In genomic region chr12:4277856-4278581, GRCh38 we compare ENCODE assay signal across 10 cellular contexts. TPM values are rescaled to one million over a fixed set of nuclear protein-coding genes. Genes with fewer than 3 reads are reported as not detected.
DNase-seq lines count a peak whose midpoint lies in the region; ATAC-seq and TF ChIP-seq lines count a peak whose summit lies in the region.
"Had no signal": no experiment of that assay in that cellular context is flagged by ENCODE, and none has a peak within 500 bp of the region (broad histone marks: within the 10 kb centered on the region; RNA-seq: fewer than 3 reads in every experiment).

No MANE protein-coding gene starts in this region.

- TF ChIP-seq CTCF in endodermal cell (conservative IDR thresholded peaks at IDR 0.05), result no peak
- no peak for TF ChIP-seq CTCF in psoas muscle (IDR thresholded peaks at IDR 0.05)
- TF ChIP-seq CTCF in GM10266 (IDR thresholded peaks at IDR 0.05; ENCODE audit: control insufficient read depth, insufficient read depth, low read depth, missing control alignments), result no peak

- peaks cover 22% of the 10 kb centered on the region for H3K4me1 ChIP-seq in endodermal cell (ENCODE audit: control insufficient read depth, insufficient read depth, low read length)
- peaks cover 24% of the 10 kb centered on the region for H3K4me1 ChIP-seq in psoas muscle

- POLR2A ChIA-PET in T-cell (lab: Charles Lee), result interaction anchor here (0.6 to 1.6 kb wide), 6 partner anchors 9 to 235 kb away, joined by 3 to 4 read pairs (median 3); no protein-coding TSS in a partner anchor

- H3K9me3 ChIP-seq in endodermal cell (ENCODE audit: control insufficient read depth, low read length), result no peaks in the 10 kb centered on the region
- no peaks in the 10 kb centered on the region for H3K9me3 ChIP-seq in psoas muscle

- H3K4me3 Mint-ChIP-seq in activated CD4-positive, alpha-beta T cell treated with anti-CD3 and anti-CD28 coated beads, Interleukin-2, amount 10 ng/mL, durations not matched to agents 24 days and 14 days, result peak overlapping the region; percentile 97
- H3K4me3 Mint-ChIP-seq in T-cell (no peak overlapping the region), endodermal cell (peak overlapping the region; percentile 23)

- ATAC-seq in T-cell (replicated peaks in 1 of 4) (no peak), psoas muscle (no peak)

- CTCF ChIA-PET in T-cell (lab: Charles Lee), result interaction anchor here (0.6 to 4.9 kb wide), 40 partner anchors 10 to 978 kb away, joined by 3 to 136 read pairs (median 6); no protein-coding TSS in a partner anchor

- no peak overlapping the region for H3K9ac ChIP-seq in endodermal cell (ENCODE audit: extremely low read depth, low read length, poor library complexity, severe bottlenecking)

- H3K27ac Mint-ChIP-seq in activated CD4-positive, alpha-beta T cell treated with anti-CD3 and anti-CD28 coated beads, Interleukin-2, amount 10 ng/mL, durations not matched to agents 24 days and 14 days, result peak overlapping the region; percentile 69
- H3K27ac Mint-ChIP-seq in T-cell (peak overlapping the region; percentile 69 to 84), endodermal cell (no peak overlapping the region)

- no peak for DNase-seq in activated CD4-positive, alpha-beta T cell treated with anti-CD3 and anti-CD28 coated beads, Interleukin-2, amount 10 ng/mL, durations not matched to agents 24 days and 14 days
- DNase-seq in activated CD4-positive, alpha-beta T cell treated with anti-CD3 and anti-CD28 coated beads for 4 hours, result no peak
- DNase-seq in T-cell, result no peak
- DNase-seq in endodermal cell, result no peak
- no peak for DNase-seq in psoas muscle
- DNase-seq in midbrain (lab: John Stamatoyannopoulos, UW), result no peak
- DNase-seq in effector CD4-positive, alpha-beta T cell, result no peak
- no peak for DNase-seq in GM10266 (ENCODE audit: extremely low spot score)
- DNase-seq: DMS 273 treated with DMSO at 0.1 percent for 48 hours, NCI-H1436 had no signal

- H3K36me3 ChIP-seq in endodermal cell (ENCODE audit: control insufficient read depth, insufficient read depth, low read length) (peaks cover 48% of the 10 kb centered on the region), psoas muscle (ENCODE audit: insufficient read depth in 1 of 2, low read depth in 1 of 2) (no peaks in the 10 kb centered on the region)

- H3K27me3 ChIP-seq in endodermal cell (ENCODE audit: control insufficient read depth, insufficient read depth, low read length, poor library complexity, severe bottlenecking) (peaks cover 19% of the 10 kb centered on the region), psoas muscle (ENCODE audit: insufficient read depth in 3 of 3, low read length in 2 of 3) (peaks cover 0 to 40% (median 24%) of the 10 kb centered on the region in 3 donors)

- H3K4me3 ChIP-seq in endodermal cell (ENCODE audit: low read length), result no peak overlapping the region
- H3K4me3 ChIP-seq in psoas muscle, result peak overlapping the region; percentile 24

- intact Hi-C loops in activated CD4-positive, alpha-beta T cell treated with anti-CD3 and anti-CD28 coated beads, Interleukin-2, amount 10 ng/mL, durations not matched to agents 24 days and 14 days (cut with micrococcal nuclease), result loop anchor here (1.0 kb wide), 4 partner anchors 171 to 393 kb away; no protein-coding TSS in a partner anchor
- intact Hi-C loops in psoas muscle (cut with DNase I), result loop anchor here (1.0 to 5.0 kb wide), 7 partner anchors 171 to 977 kb away; no protein-coding TSS in a partner anchor

- H3K27ac ChIP-seq in endodermal cell (ENCODE audit: low read depth, low read length) (no peak overlapping the region), psoas muscle (peak overlapping the region; percentile 47)

- peaks cover 61% of the 10 kb centered on the region for H3K4me1 Mint-ChIP-seq in activated CD4-positive, alpha-beta T cell treated with anti-CD3 and anti-CD28 coated beads, Interleukin-2, amount 10 ng/mL, durations not matched to agents 24 days and 14 days
- H3K4me1 Mint-ChIP-seq in T-cell, result peaks cover 69 to 76% (median 71%) of the 10 kb centered on the region in 3 donors
- H3K4me1 Mint-ChIP-seq in endodermal cell, result peaks cover 39% of the 10 kb centered on the region

- H3K9me3 Mint-ChIP-seq in activated CD4-positive, alpha-beta T cell treated with anti-CD3 and anti-CD28 coated beads, Interleukin-2, amount 10 ng/mL, durations not matched to agents 24 days and 14 days, result no peaks in the 10 kb centered on the region
- no peaks in the 10 kb centered on the region for H3K9me3 Mint-ChIP-seq in T-cell
- no peaks in the 10 kb centered on the region for H3K9me3 Mint-ChIP-seq in endodermal cell

- H3K36me3 Mint-ChIP-seq in activated CD4-positive, alpha-beta T cell treated with anti-CD3 and anti-CD28 coated beads, Interleukin-2, amount 10 ng/mL, durations not matched to agents 24 days and 14 days (ENCODE audit: low read depth), result peaks cover 81% of the 10 kb centered on the region
- H3K36me3 Mint-ChIP-seq in T-cell, result peaks cover 54% of the 10 kb centered on the region
- H3K36me3 Mint-ChIP-seq in endodermal cell (ENCODE audit: low read depth), result peaks cover 71% of the 10 kb centered on the region

- WGBS in endodermal cell (ENCODE audit: insufficient coverage in 1 of 2, insufficient read length in 1 of 2), 2 experiments, result 86 to 93% methylated on average over 3 to 7 of the region's 7 CpGs
- 48 to 52% (median 49%) methylated on average over 7 of the region's 7 CpGs for WGBS in psoas muscle, 3 donors

- H3K27me3 Mint-ChIP-seq in activated CD4-positive, alpha-beta T cell treated with anti-CD3 and anti-CD28 coated beads, Interleukin-2, amount 10 ng/mL, durations not matched to agents 24 days and 14 days, result no peaks in the 10 kb centered on the region
- H3K27me3 Mint-ChIP-seq in T-cell (no peaks in the 10 kb centered on the region), endodermal cell (ENCODE audit: insufficient read depth) (peaks cover 28% of the 10 kb centered on the region)

RNA-seq across cellular contexts. Expression of gene CCND2, which starts 4.5 kb away (rescaled TPM):
- 607 and 615 TPM in 2 replicates for total RNA-seq in activated CD4-positive, alpha-beta T cell treated with anti-CD3 and anti-CD28 coated beads, Interleukin-2, amount 10 ng/mL, durations not matched to agents 24 days and 14 days
- total RNA-seq in T-cell, result 100 to 1,000 TPM; 148 to 218 (median 172) TPM
- 100 to 1,000 TPM; 286 to 362 TPM for total RNA-seq in endodermal cell
- 86.6 TPM for polyA plus RNA-seq in endodermal cell (2013, experiment 1 of 2)
- 81.3 TPM for polyA plus RNA-seq in endodermal cell (2013, experiment 2 of 2)
- total RNA-seq in psoas muscle, result 10 to 100 TPM in 1 of 4 donors, 1 to 10 TPM in 3; 3.3 to 10.1 (median 6.2) TPM
- under 1 TPM; 0.31 to 0.68 (median 0.58) TPM for polyA plus RNA-seq in psoas muscle

RNA-seq across cellular contexts. Expression of gene TIGAR, which starts 43.0 kb away (rescaled TPM):
- 13.4 TPM in 2 replicates for total RNA-seq in activated CD4-positive, alpha-beta T cell treated with anti-CD3 and anti-CD28 coated beads, Interleukin-2, amount 10 ng/mL, durations not matched to agents 24 days and 14 days
- 10 to 100 TPM in 1 of 5 donors, 1 to 10 TPM in 4; 6.7 to 11.4 (median 7.5) TPM for total RNA-seq in T-cell
- 10 to 100 TPM; 19.2 to 41.3 TPM for total RNA-seq in endodermal cell
- 7.7 TPM for polyA plus RNA-seq in endodermal cell (2013, experiment 1 of 2)
- 8.9 TPM for polyA plus RNA-seq in endodermal cell (2013, experiment 2 of 2)
- total RNA-seq in psoas muscle, result 10 to 100 TPM; 10.9 to 17.3 (median 11.8) TPM
- 10 to 100 TPM in 1 of 3 donors, 1 to 10 TPM in 2; 6.3 to 20.0 (median 8.1) TPM for polyA plus RNA-seq in psoas muscle

Comparison
In these comparisons a context has a peak if more than half of its experiments do, and no peak if none do; other contexts are left out.
1. H3K4me3 Mint-ChIP-seq: peak in activated CD4-positive, alpha-beta T cell treated with anti-CD3 and anti-CD28 coated beads, Interleukin-2, amount 10 ng/mL, durations not matched to agents 24 days and 14 days (single experiment) and endodermal cell (single experiment); none in T-cell (0 of 3).
2. RNA of gene CCND2, which starts 4.5 kb away (total RNA-seq): 607 to 615 TPM in activated CD4-positive, alpha-beta T cell treated with anti-CD3 and anti-CD28 coated beads, Interleukin-2, amount 10 ng/mL, durations not matched to agents 24 days and 14 days, 286 to 362 TPM in endodermal cell and 148 to 218 TPM in T-cell; 3.3 to 10.1 TPM in psoas muscle; every median in the first group is over 10 times any median in the second.